32 cellular contexts compared by ENCODE assay signal in the genomic region with DNA sequence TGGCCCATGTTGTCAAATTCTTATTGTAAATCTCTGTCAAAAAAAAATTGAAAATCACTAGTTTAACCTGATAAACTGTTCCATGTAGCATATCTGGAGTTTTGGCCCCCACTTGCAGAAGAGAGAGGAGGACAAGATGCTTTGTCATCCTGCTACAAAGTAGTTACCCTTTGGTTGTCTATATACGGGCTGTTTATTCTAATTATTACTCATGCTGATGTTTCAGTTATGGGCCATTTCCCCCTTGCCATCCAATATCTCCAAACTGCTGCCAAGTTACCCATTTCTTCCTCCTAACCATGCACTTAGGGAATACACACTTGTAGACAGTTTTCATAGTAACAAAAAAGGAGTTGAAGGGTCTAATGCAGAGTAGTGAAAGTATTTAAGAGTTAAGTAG.
"Had no signal": no experiment of that assay in that cellular context is flagged by ENCODE, and none has a peak within 500 bp of the region (broad histone marks: within the 10 kb centered on the region; RNA-seq: fewer than 3 reads in every experiment).

No MANE protein-coding gene starts in this region.

- ATAC-seq: activated CD4-positive, alpha-beta T cell treated with anti-CD3 and anti-CD28 coated beads for 36 hours; effector memory CD8-positive, alpha-beta T cell; gastroesophageal sphincter; pancreas; sciatic nerve; stimulated activated naive CD8-positive, alpha-beta T cell treated with anti-CD3 and anti-CD28 coated beads, Interleukin-15, amount 100 ng/mL, for 72 hours had no signal

- FAIRE-seq: pancreas had no signal

- H3K4me3 Mint-ChIP-seq: activated CD4-positive, alpha-beta T cell treated with anti-CD3 and anti-CD28 coated beads for 36 hours; activated naive CD4-positive, alpha-beta T cell treated with anti-CD3 and anti-CD28 coated beads, Interleukin-2, amount 10 ng/mL, durations not matched to agents 7 days and 5 days; activated naive CD8-positive, alpha-beta T cell treated with anti-CD3 and anti-CD28 coated beads, Interleukin-2, amount 10 ng/mL, durations not matched to agents 7 days and 5 days; brain; effector memory CD8-positive, alpha-beta T cell; nephron progenitor cell; stimulated activated naive CD8-positive, alpha-beta T cell treated with anti-CD3 and anti-CD28 coated beads, Interleukin-15, amount 100 ng/mL, for 72 hours; T-helper 2 cell treated with Interferon-gamma antibody and Interleukin-4, amounts not matched to agents 5 μg/mL and 100 μg/mL, for 36 hours; type B pancreatic cell had no signal

- H3K4me2 ChIP-seq: hepatocyte had no signal

- H3K9me3 ChIP-seq: ascending aorta, gastroesophageal sphincter, left ventricle myocardium inferior, pancreas, prostate gland, uterus had no signal

- H3K4me1 ChIP-seq: ascending aorta, gastroesophageal sphincter, pancreas, prostate gland, uterus had no signal

- H3K4me1 Mint-ChIP-seq: activated CD4-positive, alpha-beta T cell treated with anti-CD3 and anti-CD28 coated beads for 36 hours; activated naive CD4-positive, alpha-beta T cell treated with anti-CD3 and anti-CD28 coated beads, Interleukin-2, amount 10 ng/mL, durations not matched to agents 7 days and 5 days; brain; nephron progenitor cell; stimulated activated naive CD8-positive, alpha-beta T cell treated with anti-CD3 and anti-CD28 coated beads, Interleukin-15, amount 100 ng/mL, for 72 hours had no signal

- H3K4me3 ChIP-seq: ascending aorta, cardiac muscle cell, gastroesophageal sphincter, hepatocyte, left ventricle myocardium inferior, lung, pancreas, prostate gland, skin epidermis, uterus had no signal

- H3K79me2 ChIP-seq: hepatocyte had no signal

- H2AFZ ChIP-seq: hepatocyte had no signal

- H3K27ac ChIP-seq: ascending aorta, cardiac muscle cell, gastroesophageal sphincter, hepatocyte, left ventricle myocardium inferior, pancreas, prostate gland, skin epidermis, uterus had no signal

- DNase-seq: activated CD4-positive, alpha-beta T cell treated with anti-CD3 and anti-CD28 coated beads for 36 hours; activated CD4-positive, alpha-beta T cell treated with anti-CD3 and anti-CD28 coated beads, Interleukin-2, amount 50 U/mL, for 4 hours; activated CD4-positive, CD25-positive, alpha-beta regulatory T cell; activated gamma-delta T cell; activated naive CD4-positive, alpha-beta T cell treated with anti-CD3 and anti-CD28 coated beads, Interleukin-2, amount 10 ng/mL, durations not matched to agents 7 days and 5 days; activated naive CD8-positive, alpha-beta T cell treated with anti-CD3 and anti-CD28 coated beads, Interleukin-2, amount 10 ng/mL, durations not matched to agents 7 days and 5 days; activated T-cell treated with anti-CD3 and anti-CD28 coated beads for 4 hours; cortex of kidney; effector memory CD8-positive, alpha-beta T cell; erythroblast; islet precursor cell; left ventricle myocardium inferior; naive B cell; nephron progenitor cell; pancreas; retina; stimulated activated CD4-positive, alpha-beta T cell treated with anti-CD3 and anti-CD28 coated beads, Interleukin-12 subunit alpha, Interleukin-12 subunit beta, amount 100 ng/mL, for 4 hours; stimulated activated CD4-positive, alpha-beta T cell treated with anti-CD3 and anti-CD28 coated beads, Interleukin-4, amount 100 ng/mL, for 1 hour; stimulated activated naive CD8-positive, alpha-beta T cell treated with anti-CD3 and anti-CD28 coated beads, Interleukin-15, amount 100 ng/mL, for 72 hours; substantia nigra; uterus had no signal

- H3K27me3 ChIP-seq: ascending aorta, cardiac muscle cell, gastroesophageal sphincter, hepatocyte, pancreas, uterus had no signal

- H3K27me3 Mint-ChIP-seq: activated CD4-positive, alpha-beta T cell treated with anti-CD3 and anti-CD28 coated beads for 36 hours; activated naive CD4-positive, alpha-beta T cell treated with anti-CD3 and anti-CD28 coated beads, Interleukin-2, amount 10 ng/mL, durations not matched to agents 7 days and 5 days; activated naive CD8-positive, alpha-beta T cell treated with anti-CD3 and anti-CD28 coated beads, Interleukin-2, amount 10 ng/mL, durations not matched to agents 7 days and 5 days; brain; effector memory CD8-positive, alpha-beta T cell; naive B cell; stimulated activated naive CD8-positive, alpha-beta T cell treated with anti-CD3 and anti-CD28 coated beads, Interleukin-15, amount 100 ng/mL, for 72 hours; type B pancreatic cell had no signal

- H3K27ac Mint-ChIP-seq: activated CD4-positive, alpha-beta T cell treated with anti-CD3 and anti-CD28 coated beads for 36 hours; activated naive CD4-positive, alpha-beta T cell treated with anti-CD3 and anti-CD28 coated beads, Interleukin-2, amount 10 ng/mL, durations not matched to agents 7 days and 5 days; activated naive CD8-positive, alpha-beta T cell treated with anti-CD3 and anti-CD28 coated beads, Interleukin-2, amount 10 ng/mL, durations not matched to agents 7 days and 5 days; brain; nephron progenitor cell; type B pancreatic cell had no signal

- H3K36me3 ChIP-seq: uterus had no signal
